Comparison of ENCODE assay signal across 12 cellular contexts in the genomic region with DNA sequence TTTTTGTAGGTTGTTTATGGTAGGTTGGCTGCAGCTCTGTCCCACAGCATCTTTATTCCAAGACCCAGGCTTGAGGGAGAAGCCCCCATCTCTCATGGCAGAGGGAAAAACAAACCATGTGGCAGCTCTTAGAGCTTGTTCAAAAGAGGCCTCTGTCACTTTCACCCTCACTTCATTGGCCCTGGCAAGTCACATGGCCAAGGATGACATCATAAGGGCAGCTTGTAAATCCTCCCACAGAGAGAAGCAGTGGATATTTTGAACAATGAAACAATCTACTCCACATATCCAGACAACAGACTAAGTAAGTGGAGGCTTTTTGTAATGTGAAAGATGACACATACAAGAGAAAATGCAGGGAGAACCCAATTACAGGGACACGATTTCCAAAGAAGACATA.
DNase-seq lines count a peak whose midpoint lies in the region; ATAC-seq and TF ChIP-seq lines count a peak whose summit lies in the region.
"Had no signal": no experiment of that assay in that cellular context is flagged by ENCODE, and none has a peak within 500 bp of the region (broad histone marks: within the 10 kb centered on the region; RNA-seq: fewer than 3 reads in every experiment).

No MANE protein-coding gene starts in this region.

- no peak overlapping the region for H3K4me3 Mint-ChIP-seq in neural crest cell
- H3K4me3 Mint-ChIP-seq: immature natural killer cell had no signal

- intact Hi-C loops in lower lobe of right lung (cut with DNase I) = no loop called here

- peaks cover 9% of the 10 kb centered on the region for H3K4me1 ChIP-seq in lower lobe of right lung

- H3K27me3 Mint-ChIP-seq in neural crest cell (ENCODE audit: low read depth) = no peaks in the 10 kb centered on the region

- no peaks in the 10 kb centered on the region for H3K9me3 Mint-ChIP-seq in neural crest cell
- H3K9me3 Mint-ChIP-seq: immature natural killer cell had no signal

- peaks cover 16% of the 10 kb centered on the region for H3K27me3 ChIP-seq in lower lobe of right lung (ENCODE audit: low read depth)

- H3K4me1 Mint-ChIP-seq in neural crest cell = peaks cover 13% of the 10 kb centered on the region
- H3K4me1 Mint-ChIP-seq: immature natural killer cell had no signal

- TF ChIP-seq CTCF in neural crest cell (conservative IDR thresholded peaks at IDR 0.05) = no peak
- TF ChIP-seq CTCF in lower lobe of right lung (IDR thresholded peaks at IDR 0.05) = no peak

- no peak for ATAC-seq in lower lobe of right lung
- no peak for ATAC-seq in GM21825 (IDR thresholded peaks at IDR 0.05; ENCODE audit: unreplicated experiment)
- ATAC-seq in HG03354 (IDR thresholded peaks at IDR 0.05; ENCODE audit: poor library complexity, severe bottlenecking, unreplicated experiment) = no peak
- no peak for ATAC-seq in HG02884 (IDR thresholded peaks at IDR 0.05; ENCODE audit: unreplicated experiment)

- no peak overlapping the region for H3K27ac ChIP-seq in lower lobe of right lung
- H3K27ac ChIP-seq: SK-N-MC, thoracic aorta had no signal

- H3K9me3 ChIP-seq in lower lobe of right lung = no peaks in the 10 kb centered on the region
- H3K9me3 ChIP-seq: thoracic aorta had no signal

- no peaks in the 10 kb centered on the region for H3K36me3 ChIP-seq in lower lobe of right lung
- H3K36me3 ChIP-seq: thoracic aorta had no signal

- no peak overlapping the region for H3K4me3 ChIP-seq in lower lobe of right lung
- H3K4me3 ChIP-seq: SK-N-MC, thoracic aorta had no signal

- no peaks in the 10 kb centered on the region for H3K36me3 Mint-ChIP-seq in neural crest cell (ENCODE audit: low read depth)
- H3K36me3 Mint-ChIP-seq: immature natural killer cell had no signal

- peak overlapping the region; percentile 19 for H3K27ac Mint-ChIP-seq in neural crest cell (ENCODE audit: unreplicated experiment)
- H3K27ac Mint-ChIP-seq: immature natural killer cell had no signal

- peak in 9 of 14 donors; percentile 29 to 74 (median 58) for DNase-seq in C1 segment of cervical spinal cord (lab: John Stamatoyannopoulos, UW)
- peak; percentile 38 for DNase-seq in HT1080 (ENCODE audit: low read depth)
- peak; percentile 13 for DNase-seq in ecto neural progenitor cell (ENCODE audit: low spot score)
- no peak for DNase-seq in neural crest cell (ENCODE audit: low read depth, low spot score)
- DNase-seq in lower lobe of right lung = no peak
- DNase-seq: activated CD8-positive, alpha-beta memory T cell treated with anti-CD3 and anti-CD28 coated beads for 24 hours; immature natural killer cell had no signal

Comparison
In these comparisons a context has a peak if more than half of its experiments do, and no peak if none do; other contexts are left out.
1. DNase-seq: peak in C1 segment of cervical spinal cord (9 of 14), HT1080 (single experiment) and ecto neural progenitor cell (single experiment); none in neural crest cell (single experiment) and lower lobe of right lung (single experiment).